Comparison of ENCODE assay signal across 18 cellular contexts in genomic region chr12:49899286-49899843, GRCh38. TPM values are rescaled to one million over a fixed set of nuclear protein-coding genes. Genes with fewer than 3 reads are reported as not detected.
DNase-seq lines count a peak whose midpoint lies in the region; ATAC-seq and TF ChIP-seq lines count a peak whose summit lies in the region.
"Had no signal": no experiment of that assay in that cellular context is flagged by ENCODE, and none has a peak within 500 bp of the region (broad histone marks: within the 10 kb centered on the region; RNA-seq: fewer than 3 reads in every experiment).

No MANE protein-coding gene starts in this region.

- H3K36me3 Mint-ChIP-seq in CD4-positive, CD25-positive, alpha-beta regulatory T cell: no peaks in the 10 kb centered on the region
- no peaks in the 10 kb centered on the region for H3K36me3 Mint-ChIP-seq in chondrocyte (ENCODE audit: low read depth)
- no peaks in the 10 kb centered on the region for H3K36me3 Mint-ChIP-seq in nephron progenitor cell (ENCODE audit: low read depth)
- H3K36me3 Mint-ChIP-seq: CD8-positive, alpha-beta T cell had no signal

- H3K27me3 Mint-ChIP-seq in CD4-positive, CD25-positive, alpha-beta regulatory T cell: no peaks in the 10 kb centered on the region
- H3K27me3 Mint-ChIP-seq in chondrocyte (ENCODE audit: low read depth) (peaks cover 9% of the 10 kb centered on the region), nephron progenitor cell (ENCODE audit: low read depth, poor library complexity) (peaks cover 9% of the 10 kb centered on the region)

- H3K9me3 ChIP-seq in CD4-positive, CD25-positive, alpha-beta regulatory T cell (ENCODE audit: control insufficient read depth in 2 of 2, low read length in 2 of 2): no peaks in the 10 kb centered on the region
- no peaks in the 10 kb centered on the region for H3K9me3 ChIP-seq in sigmoid colon
- H3K9me3 ChIP-seq: BLaER1 had no signal

- no peak overlapping the region for H3K4me3 ChIP-seq in CD4-positive, CD25-positive, alpha-beta regulatory T cell (ENCODE audit: low read depth, low read length)
- no peak overlapping the region for H3K4me3 ChIP-seq in sigmoid colon
- H3K4me3 ChIP-seq: BLaER1, GM12878 had no signal

- no peaks in the 10 kb centered on the region for H3K27me3 ChIP-seq in CD4-positive, CD25-positive, alpha-beta regulatory T cell (ENCODE audit: control insufficient read depth, insufficient read depth, low read length)
- H3K27me3 ChIP-seq in sigmoid colon: peaks cover 0 to 2% (median 0%) of the 10 kb centered on the region in 3 donors
- H3K27me3 ChIP-seq: BLaER1 had no signal

- H3K4me1 ChIP-seq in CD4-positive, CD25-positive, alpha-beta regulatory T cell (ENCODE audit: control insufficient read depth, insufficient read depth, low read length, poor library complexity, severe bottlenecking): peaks cover 8% of the 10 kb centered on the region
- H3K4me1 ChIP-seq in sigmoid colon: peaks cover 0 to 14% (median 8%) of the 10 kb centered on the region in 4 donors

- TF ChIP-seq POLR2A in sigmoid colon (IDR thresholded peaks at IDR 0.05): no peak

- TF ChIP-seq CTCF in chondrocyte (IDR thresholded peaks at IDR 0.05) (no peak), nephron progenitor cell (IDR thresholded peaks at IDR 0.05) (no peak), sigmoid colon (IDR thresholded peaks at IDR 0.05) (no peak)

- H3K36me3 ChIP-seq in CD4-positive, CD25-positive, alpha-beta regulatory T cell (ENCODE audit: control insufficient read depth, insufficient read depth, low read length): no peaks in the 10 kb centered on the region
- no peaks in the 10 kb centered on the region for H3K36me3 ChIP-seq in sigmoid colon
- H3K36me3 ChIP-seq: BLaER1 had no signal

- no peak overlapping the region for H3K27ac ChIP-seq in CD4-positive, CD25-positive, alpha-beta regulatory T cell (ENCODE audit: insufficient read depth, low read length, poor library complexity, severe bottlenecking)
- no peak overlapping the region for H3K27ac ChIP-seq in sigmoid colon
- H3K27ac ChIP-seq: BLaER1 had no signal

- H3K27ac Mint-ChIP-seq in CD4-positive, CD25-positive, alpha-beta regulatory T cell: peak overlapping the region in 2 of 3 donors; percentile 50 to 73
- no peak overlapping the region for H3K27ac Mint-ChIP-seq in chondrocyte (ENCODE audit: unreplicated experiment)
- H3K27ac Mint-ChIP-seq in nephron progenitor cell: peak overlapping the region; percentile 16
- H3K27ac Mint-ChIP-seq: CD14-positive monocyte; CD8-positive, alpha-beta T cell had no signal

- intact Hi-C loops in sigmoid colon (cut with DNase I): no loop called here

- 96 to 98% methylated on average over 9 of the region's 9 CpGs for WGBS in sigmoid colon, 2 donors

- no peaks in the 10 kb centered on the region for H3K9me3 Mint-ChIP-seq in CD4-positive, CD25-positive, alpha-beta regulatory T cell
- H3K9me3 Mint-ChIP-seq in chondrocyte (ENCODE audit: low read depth) (no peaks in the 10 kb centered on the region), nephron progenitor cell (no peaks in the 10 kb centered on the region)
- H3K9me3 Mint-ChIP-seq: CD8-positive, alpha-beta T cell; H9 had no signal

- no peak for TF ChIP-seq EP300 in sigmoid colon (IDR thresholded peaks at IDR 0.05)

- no peak overlapping the region for H3K4me3 Mint-ChIP-seq in CD4-positive, CD25-positive, alpha-beta regulatory T cell
- no peak overlapping the region for H3K4me3 Mint-ChIP-seq in chondrocyte (ENCODE audit: unreplicated experiment)
- H3K4me3 Mint-ChIP-seq in nephron progenitor cell: no peak overlapping the region
- H3K4me3 Mint-ChIP-seq: CD14-positive monocyte; CD8-positive, alpha-beta T cell; H9 had no signal

- DNase-seq in CD4-positive, CD25-positive, alpha-beta regulatory T cell: no peak
- DNase-seq in chondrocyte (ENCODE audit: low spot score) (peak; percentile 28), nephron progenitor cell (no peak), sigmoid colon (peak; percentile 28), NOMO-1 treated with dmso at 0.1 percent for 144 hours (lab: John Stamatoyannopoulos, UW; ENCODE audit: unreplicated experiment) (no peak), DMS79 treated with DMSO at 0.1 percent for 48 hours (lab: John Stamatoyannopoulos, UW) (no peak)
- DNase-seq: AML-193; Calu3; CD8-positive, alpha-beta T cell; DND-41; EL; H9 had no signal

- ATAC-seq in CD4-positive, CD25-positive, alpha-beta regulatory T cell (ENCODE audit: low read depth in 2 of 2): no peak
- no peak for ATAC-seq in HG03469 (IDR thresholded peaks at IDR 0.05; ENCODE audit: unreplicated experiment)
- ATAC-seq: CD8-positive, alpha-beta T cell; GM12878 had no signal

- peaks cover 0 to 14% (median 3%) of the 10 kb centered on the region in 4 donors for H3K4me1 Mint-ChIP-seq in CD4-positive, CD25-positive, alpha-beta regulatory T cell
- H3K4me1 Mint-ChIP-seq in chondrocyte (ENCODE audit: low read depth) (peaks cover 8% of the 10 kb centered on the region), nephron progenitor cell (peaks cover 74% of the 10 kb centered on the region)

RNA-seq across cellular contexts. Expression of gene FAIM2, which starts 4.3 kb away (rescaled TPM):
- total RNA-seq in CD4-positive, CD25-positive, alpha-beta regulatory T cell: 0.10 TPM
- 1 to 10 TPM in 3 of 4 donors, under 1 TPM in 1; 0.31 to 6.5 (median 3.1) TPM for polyA plus RNA-seq in CD4-positive, CD25-positive, alpha-beta regulatory T cell
- total RNA-seq in chondrocyte (0.47 to 1.3 TPM (median 0.74 TPM) in 3 replicates), sigmoid colon (10 to 100 TPM in 1 of 4 donors, 1 to 10 TPM in 3; 5.8 to 12.8 (median 7.5) TPM)
- polyA plus RNA-seq in sigmoid colon: 1 to 10 TPM in 2 of 3 donors, not detected in 1; 1.2 to 5.6 TPM
- total RNA-seq: Calu3; CD8-positive, alpha-beta T cell; G401; GM12878 had no signal
- polyA plus RNA-seq: CD14-positive monocyte, GM12878 had no signal

RNA-seq across cellular contexts. Expression of gene AQP2, which starts 51.2 kb away (rescaled TPM):
- not detected for total RNA-seq in CD4-positive, CD25-positive, alpha-beta regulatory T cell
- polyA plus RNA-seq in CD4-positive, CD25-positive, alpha-beta regulatory T cell: not detected
- total RNA-seq in chondrocyte (not detected in 3 replicates), sigmoid colon (not detected)
- not detected for polyA plus RNA-seq in sigmoid colon
- total RNA-seq: Calu3; CD8-positive, alpha-beta T cell; G401; GM12878; H1; H9 had no signal
- polyA plus RNA-seq: CD14-positive monocyte, GM12878, H1 had no signal

RNA-seq across cellular contexts. Expression of gene BCDIN3D, which starts 56.5 kb away (rescaled TPM):
- 4.6 TPM for total RNA-seq in CD4-positive, CD25-positive, alpha-beta regulatory T cell
- 1 to 10 TPM; 7.3 to 9.8 (median 8.7) TPM for polyA plus RNA-seq in CD4-positive, CD25-positive, alpha-beta regulatory T cell
- total RNA-seq in chondrocyte (3.1 to 3.3 TPM (median 3.3 TPM) in 3 replicates), sigmoid colon (1 to 10 TPM; 2.7 to 5.4 (median 3.9) TPM)
- 1 to 10 TPM; 1.8 to 3.7 (median 2.1) TPM for polyA plus RNA-seq in sigmoid colon

Comparison
In these comparisons a context has a peak if more than half of its experiments do, and no peak if none do; other contexts are left out.
1. DNase-seq: peak in chondrocyte (single experiment) and sigmoid colon (single experiment); none in CD4-positive, CD25-positive, alpha-beta regulatory T cell (0 of 3), nephron progenitor cell (single experiment), NOMO-1 treated with dmso at 0.1 percent for 144 hours (single experiment) and DMS79 treated with DMSO at 0.1 percent for 48 hours (single experiment).